8 cellular contexts compared by ENCODE assay signal in the genomic region with DNA sequence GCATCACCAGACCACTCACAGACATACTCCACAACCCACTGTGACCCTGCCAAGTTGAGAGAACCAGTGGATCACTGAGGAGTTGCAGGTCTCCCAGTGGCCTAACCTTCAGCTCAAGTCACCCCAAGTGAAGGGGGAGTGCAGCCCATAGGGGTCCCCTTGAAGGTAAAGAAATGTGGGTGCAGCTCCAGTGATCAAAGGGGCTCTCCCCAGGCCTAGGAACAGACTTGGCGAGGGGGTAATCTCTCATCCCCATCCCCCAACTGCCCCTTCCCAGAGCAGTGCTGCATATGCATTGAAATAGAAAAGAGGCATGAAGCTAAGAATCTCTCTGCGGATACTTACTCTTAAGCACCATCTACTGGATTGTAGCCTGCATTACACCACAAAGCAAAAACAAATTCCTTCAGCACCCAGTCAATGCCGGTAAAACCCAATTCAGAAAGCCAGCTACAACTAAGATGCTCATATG. TPM values are rescaled to one million over a fixed set of nuclear protein-coding genes. Genes with fewer than 3 reads are reported as not detected.
DNase-seq lines count a peak whose midpoint lies in the region; ATAC-seq, FAIRE-seq and TF ChIP-seq lines count a peak whose summit lies in the region.

No MANE protein-coding gene starts in this region.

- no peaks in the 10 kb centered on the region for H3K9me2 ChIP-seq in Karpas-422 (replicated peaks; ENCODE audit: insufficient read depth, low read length)

- H2AFZ ChIP-seq in Karpas-422 (ENCODE audit: low read length) = no peak overlapping the region

- H3K36me3 ChIP-seq in CD4-positive, CD25-positive, alpha-beta regulatory T cell (ENCODE audit: control insufficient read depth, insufficient read depth, low read length) = no peaks in the 10 kb centered on the region
- H3K36me3 ChIP-seq in Karpas-422 (ENCODE audit: insufficient read depth, low read length) (no peaks in the 10 kb centered on the region), kidney (ENCODE audit: control insufficient read depth in 1 of 2, insufficient read depth in 2 of 2, low read length in 2 of 2) (no peaks in the 10 kb centered on the region)

- no peaks in the 10 kb centered on the region for H3K9me3 ChIP-seq in CD4-positive, CD25-positive, alpha-beta regulatory T cell (ENCODE audit: control insufficient read depth in 2 of 2, low read length in 2 of 2)
- H3K9me3 ChIP-seq in Karpas-422 (ENCODE audit: low read length) = no peaks in the 10 kb centered on the region
- no peaks in the 10 kb centered on the region for H3K9me3 ChIP-seq in kidney (ENCODE audit: control insufficient read depth in 1 of 2, low read length in 2 of 2)

- FAIRE-seq in kidney (lab: Jason Lieb, UNC) = peak; percentile 29

- H3K4me1 Mint-ChIP-seq in CD4-positive, CD25-positive, alpha-beta regulatory T cell = peaks cover 0 to 2% (median under 1%) of the 10 kb centered on the region in 4 donors
- peaks cover 2% of the 10 kb centered on the region for H3K4me1 Mint-ChIP-seq in activated CD8-positive, alpha-beta T cell treated with anti-CD3 and anti-CD28 coated beads for 36 hours (ENCODE audit: low read depth)

- H3K4me1 ChIP-seq in CD4-positive, CD25-positive, alpha-beta regulatory T cell (ENCODE audit: control insufficient read depth, insufficient read depth, low read length, poor library complexity, severe bottlenecking) = no peaks in the 10 kb centered on the region
- H3K4me1 ChIP-seq in Karpas-422 (ENCODE audit: low read length) = peaks cover 6% of the 10 kb centered on the region
- H3K4me1 ChIP-seq in kidney (ENCODE audit: control insufficient read depth in 1 of 2, insufficient read depth in 1 of 2, low read depth in 1 of 2, low read length in 2 of 2) = no peaks in the 10 kb centered on the region

- no peaks in the 10 kb centered on the region for H4K20me1 ChIP-seq in Karpas-422 (ENCODE audit: insufficient read depth, low read depth, low read length)

- intact Hi-C loops in activated CD8-positive, alpha-beta T cell treated with anti-CD3 and anti-CD28 coated beads for 36 hours (cut with micrococcal nuclease) = loop anchor here (2.0 kb wide), 1 partner anchor 176 kb away; no protein-coding TSS in a partner anchor
- intact Hi-C loops in kidney (cut with DNase I) = no loop called here

- H3K4me3 Mint-ChIP-seq in CD4-positive, CD25-positive, alpha-beta regulatory T cell = no peak overlapping the region
- H3K4me3 Mint-ChIP-seq in activated CD8-positive, alpha-beta T cell treated with anti-CD3 and anti-CD28 coated beads for 36 hours = no peak overlapping the region

- no peak overlapping the region for H3K4me2 ChIP-seq in Karpas-422 (ENCODE audit: low read depth, low read length, poor library complexity, severe bottlenecking)

- no peak overlapping the region for H3K27ac ChIP-seq in CD4-positive, CD25-positive, alpha-beta regulatory T cell (ENCODE audit: insufficient read depth, low read length, poor library complexity, severe bottlenecking)
- H3K27ac ChIP-seq in Karpas-422 (ENCODE audit: low read length) (no peak overlapping the region), kidney (ENCODE audit: low read depth in 2 of 2, low read length in 2 of 2) (no peak overlapping the region)

- ATAC-seq in CD4-positive, CD25-positive, alpha-beta regulatory T cell (ENCODE audit: low read depth in 2 of 2) = no peak
- ATAC-seq in GM18858 (IDR thresholded peaks at IDR 0.05; ENCODE audit: unreplicated experiment) = peak; percentile 83
- peak; percentile 77 for ATAC-seq in activated CD8-positive, alpha-beta T cell treated with anti-CD3 and anti-CD28 coated beads for 36 hours

- no peak overlapping the region for H3K27ac Mint-ChIP-seq in CD4-positive, CD25-positive, alpha-beta regulatory T cell
- no peak overlapping the region for H3K27ac Mint-ChIP-seq in activated CD8-positive, alpha-beta T cell treated with anti-CD3 and anti-CD28 coated beads for 36 hours

- peak; percentile 44 for TF ChIP-seq CTCF in activated CD8-positive, alpha-beta T cell treated with anti-CD3 and anti-CD28 coated beads for 36 hours (IDR thresholded peaks at IDR 0.05)
- TF ChIP-seq CTCF in kidney (IDR thresholded peaks at IDR 0.05; ENCODE audit: borderline replicate concordance, extremely low read depth, insufficient read depth) = peak; percentile 28

- no peaks in the 10 kb centered on the region for H3K79me2 ChIP-seq in Karpas-422 (ENCODE audit: low read length)

- peak in 2 of 3 donors; percentile 26 to 38 for DNase-seq in CD4-positive, CD25-positive, alpha-beta regulatory T cell
- DNase-seq in Karpas-422 (peak; percentile 70), kidney (no peak), occipital lobe (lab: John Stamatoyannopoulos, UW) (no peak), NCI-H146 treated with DMSO at 0.1 percent for 48 hours (lab: John Stamatoyannopoulos, UW; ENCODE audit: unreplicated experiment) (no peak)
- DNase-seq in activated CD8-positive, alpha-beta T cell treated with anti-CD3 and anti-CD28 coated beads for 36 hours = no peak
- no peak for DNase-seq in activated T-cell treated with anti-CD3 and anti-CD28 coated beads, Interleukin-2, amount 50 U/mL, for 1 hour

- POLR2A ChIA-PET in activated CD8-positive, alpha-beta T cell treated with anti-CD3 and anti-CD28 coated beads for 36 hours (lab: Charles Lee) = interaction anchor here (1.7 kb wide), 1 partner anchor 27 kb away, joined by 7 read pairs; a partner anchor contains a TSS

- H3K4me3 ChIP-seq in CD4-positive, CD25-positive, alpha-beta regulatory T cell (ENCODE audit: low read depth, low read length) = no peak overlapping the region
- H3K4me3 ChIP-seq in Karpas-422 (ENCODE audit: low read length) = no peak overlapping the region
- H3K4me3 ChIP-seq in kidney (ENCODE audit: low read length in 2 of 2) = no peak overlapping the region

- H3K9ac ChIP-seq in Karpas-422 (ENCODE audit: low read length) (no peak overlapping the region), kidney (ENCODE audit: low read length in 2 of 2) (no peak overlapping the region)

- no peaks in the 10 kb centered on the region for H3K27me3 Mint-ChIP-seq in CD4-positive, CD25-positive, alpha-beta regulatory T cell
- no peaks in the 10 kb centered on the region for H3K27me3 Mint-ChIP-seq in activated CD8-positive, alpha-beta T cell treated with anti-CD3 and anti-CD28 coated beads for 36 hours

- H3K9me3 Mint-ChIP-seq in CD4-positive, CD25-positive, alpha-beta regulatory T cell = peaks cover 0 to 3% (median 0%) of the 10 kb centered on the region in 7 donors
- H3K9me3 Mint-ChIP-seq in activated CD8-positive, alpha-beta T cell treated with anti-CD3 and anti-CD28 coated beads for 36 hours = no peaks in the 10 kb centered on the region

- CTCF ChIA-PET in activated CD8-positive, alpha-beta T cell treated with anti-CD3 and anti-CD28 coated beads for 36 hours (lab: Charles Lee) = interaction anchor here (0.8 to 4.4 kb wide), 10 partner anchors 8 to 176 kb away, joined by 3 to 46 read pairs (median 5); a partner anchor contains a TSS

- H3K36me3 Mint-ChIP-seq in CD4-positive, CD25-positive, alpha-beta regulatory T cell = no peaks in the 10 kb centered on the region
- H3K36me3 Mint-ChIP-seq in activated CD8-positive, alpha-beta T cell treated with anti-CD3 and anti-CD28 coated beads for 36 hours (ENCODE audit: low read depth) = no peaks in the 10 kb centered on the region

- H3K27me3 ChIP-seq in CD4-positive, CD25-positive, alpha-beta regulatory T cell (ENCODE audit: control insufficient read depth, insufficient read depth, low read length) = no peaks in the 10 kb centered on the region
- H3K27me3 ChIP-seq in Karpas-422 (ENCODE audit: low read length) = no peaks in the 10 kb centered on the region

RNA-seq across cellular contexts. Expression of a gene that starts 27.0 kb away (rescaled TPM):
- 5.9 TPM for total RNA-seq in CD4-positive, CD25-positive, alpha-beta regulatory T cell
- 1 to 10 TPM; 1.2 to 3.2 (median 2.1) TPM for polyA plus RNA-seq in CD4-positive, CD25-positive, alpha-beta regulatory T cell
- 0.76 and 0.78 TPM in 2 replicates for total RNA-seq in Karpas-422 (2014; rRNA removed; shearing (Covaris generic); ENCODE audit: low replicate concordance)
- 1 to 10 TPM; 4.4 to 4.9 TPM for total RNA-seq in activated CD8-positive, alpha-beta T cell treated with anti-CD3 and anti-CD28 coated beads for 36 hours
- total RNA-seq in kidney = 4.3 TPM
- polyA plus RNA-seq in kidney (ENCODE audit: insufficient read depth, low read depth, low replicate concordance) = 3.0 TPM
- 12.6 TPM for total RNA-seq in occipital lobe

Comparison
In these comparisons a context has a peak if more than half of its experiments do, and no peak if none do; other contexts are left out.
1. ATAC-seq: peak in GM18858 (single experiment) and activated CD8-positive, alpha-beta T cell treated with anti-CD3 and anti-CD28 coated beads for 36 hours (single experiment); none in CD4-positive, CD25-positive, alpha-beta regulatory T cell (0 of 2).
2. DNase-seq: peak in CD4-positive, CD25-positive, alpha-beta regulatory T cell (2 of 3) and Karpas-422 (single experiment); none in activated CD8-positive, alpha-beta T cell treated with anti-CD3 and anti-CD28 coated beads for 36 hours (single experiment), kidney (single experiment), occipital lobe (single experiment), activated T-cell treated with anti-CD3 and anti-CD28 coated beads, Interleukin-2, amount 50 U/mL, for 1 hour (single experiment) and NCI-H146 treated with DMSO at 0.1 percent for 48 hours (single experiment).